ENCODE assay signal across 8 cellular contexts in the genomic region with DNA sequence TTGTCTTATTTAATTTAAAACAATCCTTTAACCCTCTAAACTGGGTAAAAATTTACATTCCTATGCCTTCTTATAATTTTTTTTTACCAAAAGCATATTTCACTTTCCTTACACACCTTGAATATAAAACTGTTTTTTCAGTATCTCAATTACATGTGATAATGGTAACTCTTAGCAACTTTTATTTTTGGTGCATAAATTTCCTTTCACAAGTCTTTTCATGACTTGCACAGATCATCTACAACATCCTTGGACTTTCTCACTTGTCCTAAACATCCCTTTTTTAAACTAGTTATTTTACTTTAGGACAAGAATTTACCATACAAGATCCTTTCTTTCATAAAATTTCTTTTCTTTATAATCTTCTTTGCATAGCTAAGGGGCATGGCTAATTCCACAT.
"Had no signal": no experiment of that assay in that cellular context is flagged by ENCODE, and none has a peak within 500 bp of the region (broad histone marks: within the 10 kb centered on the region; RNA-seq: fewer than 3 reads in every experiment).

No MANE protein-coding gene starts in this region.

- H3K27ac ChIP-seq: HL-60, KMS-11 had no signal

- FAIRE-seq: HepG2, HTR-8/SVneo, K562 had no signal

- H3K4me3 ChIP-seq: K562 had no signal

- DNase-seq: IMR-90, KBM-7, KG1 had no signal
